21 cellular contexts compared by ENCODE assay signal in the genomic region with DNA sequence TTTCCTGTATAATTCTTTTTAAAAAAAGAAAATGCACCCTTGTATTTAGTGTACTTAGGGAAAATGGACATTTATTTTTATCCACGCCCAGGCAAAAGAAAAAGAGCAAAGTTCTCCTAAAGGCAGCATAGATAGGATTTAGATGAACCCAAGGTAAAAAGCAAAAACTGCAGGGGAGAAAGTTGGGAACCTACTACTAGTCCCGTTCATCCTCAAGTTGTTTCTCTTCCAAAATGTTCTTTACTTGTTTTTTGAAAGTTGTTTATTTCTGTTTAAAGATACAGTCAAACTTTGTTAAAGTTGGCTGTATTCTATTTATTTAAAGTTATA. TPM values are rescaled to one million over a fixed set of nuclear protein-coding genes. Genes with fewer than 3 reads are reported as not detected.
DNase-seq lines count a peak whose midpoint lies in the region; ATAC-seq and TF ChIP-seq lines count a peak whose summit lies in the region.
"Had no signal": no experiment of that assay in that cellular context is flagged by ENCODE, and none has a peak within 500 bp of the region (broad histone marks: within the 10 kb centered on the region; RNA-seq: fewer than 3 reads in every experiment).

No MANE protein-coding gene starts in this region.

- intact Hi-C loops in cardiac septum (cut with DNase I) (no loop called here), tibial artery (cut with DNase I; ENCODE audit: low total_unique reads) (no loop called here)

- no peak overlapping the region for H3K4me2 ChIP-seq in osteoblast (ENCODE audit: insufficient read depth, low read length)
- H3K4me2 ChIP-seq: GM23338, KMS-11, PC-9 had no signal

- H3K4me3 ChIP-seq in right atrium auricular region (no peak overlapping the region), coronary artery (peak overlapping the region; percentile 20), osteoblast (ENCODE audit: insufficient read depth, low read length) (no peak overlapping the region), tibial artery (no peak overlapping the region)
- H3K4me3 ChIP-seq: GM23338, PC-9 had no signal

- H3K9me3 ChIP-seq in right atrium auricular region: no peaks in the 10 kb centered on the region
- H3K9me3 ChIP-seq in osteoblast (ENCODE audit: low read depth, low read length): no peaks in the 10 kb centered on the region
- no peaks in the 10 kb centered on the region for H3K9me3 ChIP-seq in tibial artery
- H3K9me3 ChIP-seq: BE2C had no signal

- H4K20me1 ChIP-seq in osteoblast (ENCODE audit: insufficient read depth, low read length): peaks cover 33% of the 10 kb centered on the region

- H3K27ac ChIP-seq in right atrium auricular region (peak overlapping the region; percentile 46 to 59), coronary artery (peak overlapping the region; percentile 82 to 88), osteoblast (ENCODE audit: low read depth, low read length) (peak overlapping the region; percentile 47), tibial artery (peak overlapping the region; percentile 80 to 83)
- H3K27ac ChIP-seq: KMS-11, PC-9 had no signal

- no peak for TF ChIP-seq CTCF in right atrium auricular region (IDR thresholded peaks at IDR 0.05)
- TF ChIP-seq CTCF in coronary artery (IDR thresholded peaks at IDR 0.05): no peak
- no peak for TF ChIP-seq CTCF in osteoblast (IDR thresholded peaks at IDR 0.05; ENCODE audit: extremely low read depth, low read depth, low read length)
- no peak for TF ChIP-seq CTCF in tibial artery (IDR thresholded peaks at IDR 0.05)

- H3K27me3 ChIP-seq in right atrium auricular region (no peaks in the 10 kb centered on the region), osteoblast (ENCODE audit: insufficient read depth, low read length) (no peaks in the 10 kb centered on the region), tibial artery (no peaks in the 10 kb centered on the region)
- H3K27me3 ChIP-seq: BE2C had no signal

- no peak for ATAC-seq in GM19395 (IDR thresholded peaks at IDR 0.05; ENCODE audit: unreplicated experiment)
- ATAC-seq in HG03520 (IDR thresholded peaks at IDR 0.05; ENCODE audit: unreplicated experiment): no peak
- ATAC-seq: GM23338, HCT116 had no signal

- H3K4me1 ChIP-seq in right atrium auricular region: peaks cover 0 to 66% of the 10 kb centered on the region in 2 donors
- peaks cover 24% of the 10 kb centered on the region for H3K4me1 ChIP-seq in osteoblast (ENCODE audit: insufficient read depth, low read length)
- H3K4me1 ChIP-seq in tibial artery: peaks cover 0 to 81% (median 29%) of the 10 kb centered on the region in 4 donors
- H3K4me1 ChIP-seq: BE2C had no signal

- no peaks in the 10 kb centered on the region for H3K36me3 ChIP-seq in right atrium auricular region
- H3K36me3 ChIP-seq in osteoblast (ENCODE audit: insufficient read depth, low read length): peaks cover 19% of the 10 kb centered on the region
- H3K36me3 ChIP-seq in tibial artery: no peaks in the 10 kb centered on the region
- H3K36me3 ChIP-seq: BE2C had no signal

- H3K79me2 ChIP-seq in osteoblast (ENCODE audit: insufficient read depth, low read length): peaks cover 96% of the 10 kb centered on the region

- DNase-seq in right atrium auricular region (ENCODE audit: low spot score) (no peak), cardiac septum (ENCODE audit: low spot score) (no peak), coronary artery (ENCODE audit: low spot score) (no peak), osteoblast (ENCODE audit: insufficient read length, low spot score, missing footprints) (peak; percentile 34), tibial artery (no peak), NCI-H2227 (lab: John Stamatoyannopoulos, UW; ENCODE audit: unreplicated experiment) (no peak)
- DNase-seq: BE2C; CD4-positive, CD25-positive, alpha-beta regulatory T cell; COR-L47; DMS 273 treated with DMSO at 0.1 percent for 48 hours; DND-41; NCI-H1417; NCI-H187 treated with DMSO at 0.1 percent for 48 hours; NCI-H345; NCI-H524 treated with DMSO at 0.1 percent for 48 hours; PC-9 had no signal

- no peak overlapping the region for H2AFZ ChIP-seq in osteoblast (ENCODE audit: low read length)
- H2AFZ ChIP-seq: GM23338, PC-9 had no signal

RNA-seq across cellular contexts. Expression of a gene that starts 9.8 kb away (rescaled TPM):
- total RNA-seq in right atrium auricular region (10 to 100 TPM; 33.0 to 49.1 TPM), cardiac septum (44.5 TPM), osteoblast (25.0 and 28.6 TPM in 2 replicates)
